In genomic region chr3:106172780-106173179, GRCh38 we compare ENCODE assay signal across 10 cellular contexts.
DNase-seq lines count a peak whose midpoint lies in the region; ATAC-seq and FAIRE-seq lines count a peak whose summit lies in the region.
"Had no signal": no experiment of that assay in that cellular context is flagged by ENCODE, and none has a peak within 500 bp of the region (broad histone marks: within the 10 kb centered on the region; RNA-seq: fewer than 3 reads in every experiment).

No MANE protein-coding gene starts in this region.

- FAIRE-seq in frontal cortex (lab: Jason Lieb, UNC), result no peak

- no peaks in the 10 kb centered on the region for H3K27me3 Mint-ChIP-seq in activated naive CD8-positive, alpha-beta T cell treated with anti-CD3 and anti-CD28 coated beads, Interleukin-2, amount 10 ng/mL, durations not matched to agents 7 days and 5 days

- peaks cover 45% of the 10 kb centered on the region for H3K4me1 Mint-ChIP-seq in activated naive CD8-positive, alpha-beta T cell treated with anti-CD3 and anti-CD28 coated beads, Interleukin-2, amount 10 ng/mL, durations not matched to agents 7 days and 5 days

- ATAC-seq in GM18511 (IDR thresholded peaks at IDR 0.05; ENCODE audit: unreplicated experiment) (peak; percentile 75), GM21423 (IDR thresholded peaks at IDR 0.05; ENCODE audit: unreplicated experiment) (peak; percentile 75), HG03342 (IDR thresholded peaks at IDR 0.05; ENCODE audit: unreplicated experiment) (peak; percentile 61)
- peak; percentile 32 for ATAC-seq in activated naive CD8-positive, alpha-beta T cell treated with anti-CD3 and anti-CD28 coated beads, Interleukin-2, amount 10 ng/mL, durations not matched to agents 7 days and 5 days (ENCODE audit: low read depth)

- peaks cover 29% of the 10 kb centered on the region for H3K36me3 Mint-ChIP-seq in activated naive CD8-positive, alpha-beta T cell treated with anti-CD3 and anti-CD28 coated beads, Interleukin-2, amount 10 ng/mL, durations not matched to agents 7 days and 5 days

- peak overlapping the region; percentile 14 for H3K4me3 Mint-ChIP-seq in activated naive CD8-positive, alpha-beta T cell treated with anti-CD3 and anti-CD28 coated beads, Interleukin-2, amount 10 ng/mL, durations not matched to agents 7 days and 5 days
- H3K4me3 Mint-ChIP-seq: nephron had no signal

- no peak for DNase-seq in activated naive CD8-positive, alpha-beta T cell treated with anti-CD3 and anti-CD28 coated beads, Interleukin-2, amount 10 ng/mL, durations not matched to agents 7 days and 5 days
- DNase-seq in stimulated activated CD4-positive, alpha-beta T cell treated with anti-CD3 and anti-CD28 coated beads, Interleukin-4, amount 100 ng/mL, for 4 hours, result no peak
- no peak for DNase-seq in medulla oblongata (ENCODE audit: extremely low spot score)
- DNase-seq in frontal cortex (ENCODE audit: low spot score in 2 of 2), result no peak
- no peak for DNase-seq in activated CD4-positive, alpha-beta T cell treated with anti-CD3 and anti-CD28 coated beads for 4 hours
- DNase-seq: NCI-H510A had no signal

- H3K9me3 Mint-ChIP-seq in activated naive CD8-positive, alpha-beta T cell treated with anti-CD3 and anti-CD28 coated beads, Interleukin-2, amount 10 ng/mL, durations not matched to agents 7 days and 5 days, result peaks cover 10% of the 10 kb centered on the region
- H3K9me3 Mint-ChIP-seq: nephron had no signal

- POLR2A ChIA-PET in activated naive CD8-positive, alpha-beta T cell treated with anti-CD3 and anti-CD28 coated beads, Interleukin-2, amount 10 ng/mL, durations not matched to agents 7 days and 5 days (lab: Charles Lee), result interaction anchor here (1.1 kb wide), 1 partner anchor 305 kb away, joined by 4 read pairs; no protein-coding TSS in a partner anchor

- H3K27ac Mint-ChIP-seq in activated naive CD8-positive, alpha-beta T cell treated with anti-CD3 and anti-CD28 coated beads, Interleukin-2, amount 10 ng/mL, durations not matched to agents 7 days and 5 days, result peak overlapping the region; percentile 79
